ENCODE assay signal across 8 cellular contexts in genomic region chr3:151086484-151087456, GRCh38. TPM values are rescaled to one million over a fixed set of nuclear protein-coding genes. Genes with fewer than 3 reads are reported as not detected.
DNase-seq lines count a peak whose midpoint lies in the region; ATAC-seq and TF ChIP-seq lines count a peak whose summit lies in the region.

No MANE protein-coding gene starts in this region.

- H3K36me3 Mint-ChIP-seq in HFFc6 (ENCODE audit: low read depth): no peaks in the 10 kb centered on the region

- H3K27ac Mint-ChIP-seq in HFFc6: no peak overlapping the region

- H3K4me1 Mint-ChIP-seq in HFFc6 (ENCODE audit: low read depth): peaks cover 10% of the 10 kb centered on the region

- peak; percentile 66 for TF ChIP-seq CTCF in HFFc6 (IDR thresholded peaks at IDR 0.05)
- peak; percentile 14 to 53 (median 20) for TF ChIP-seq CTCF in ascending aorta (IDR thresholded peaks at IDR 0.05)
- TF ChIP-seq CTCF in uterus (IDR thresholded peaks at IDR 0.05): peak; percentile 37 to 61 (median 41)

- no peaks in the 10 kb centered on the region for H3K4me1 ChIP-seq in ascending aorta
- no peaks in the 10 kb centered on the region for H3K4me1 ChIP-seq in right cardiac atrium (ENCODE audit: control insufficient read depth, insufficient read depth, low read length)
- no peaks in the 10 kb centered on the region for H3K4me1 ChIP-seq in uterus

- intact Hi-C loops in ascending aorta (cut with DNase I): loop anchor here (2.0 to 10.0 kb wide), 2 partner anchors 60 to 362 kb away; no protein-coding TSS in a partner anchor
- intact Hi-C loops in right cardiac atrium (cut with DNase I): no loop called here
- intact Hi-C loops in uterus (cut with DNase I; ENCODE audit: low total_unique reads): no loop called here

- TF ChIP-seq POLR2A in uterus (IDR thresholded peaks at IDR 0.05): peak in 1 of 2 donors; percentile 10

- ATAC-seq in right cardiac atrium: peak; percentile 90 to 93

- H3K4me3 Mint-ChIP-seq in HFFc6: peak overlapping the region; percentile 88

- peaks cover 27% of the 10 kb centered on the region for H3K27me3 Mint-ChIP-seq in HFFc6 (ENCODE audit: insufficient read depth)

- H3K27ac ChIP-seq in ascending aorta (peak overlapping the region in 1 of 2 donors; percentile 62), right cardiac atrium (ENCODE audit: low read length) (no peak overlapping the region), uterus (peak overlapping the region; percentile 62 to 68)

- H3K36me3 ChIP-seq in ascending aorta (no peaks in the 10 kb centered on the region), uterus (no peaks in the 10 kb centered on the region)

- H3K4me3 ChIP-seq in ascending aorta (peak overlapping the region; percentile 65 to 67), right cardiac atrium (ENCODE audit: low read length) (peak overlapping the region; percentile 93), uterus (peak overlapping the region; percentile 53 to 61)

- DNase-seq in GM04503 (ENCODE audit: low read depth) (peak; percentile 30), HFFc6 (peak; percentile 89), NCI-H1048 (lab: John Stamatoyannopoulos, UW) (peak; percentile 26), T-helper 1 cell (peak; percentile 23 to 83 (median 46)), ascending aorta (ENCODE audit: low spot score in 2 of 2) (peak in 1 of 2 donors; percentile 82), right cardiac atrium (peak; percentile 75 to 90 (median 85)), pulmonary artery endothelial cell (ENCODE audit: low read depth, low spot score) (peak; percentile 46), uterus (peak; percentile 68 to 72)

- no peaks in the 10 kb centered on the region for H3K9me3 ChIP-seq in ascending aorta
- no peaks in the 10 kb centered on the region for H3K9me3 ChIP-seq in right cardiac atrium (ENCODE audit: control insufficient read depth, low read length)
- H3K9me3 ChIP-seq in uterus: no peaks in the 10 kb centered on the region

- WGBS in right cardiac atrium: 4% methylated on average over 81 of the region's 81 CpGs

- H3K27me3 ChIP-seq in ascending aorta: no peaks in the 10 kb centered on the region
- H3K27me3 ChIP-seq in right cardiac atrium (ENCODE audit: control insufficient read depth, insufficient read depth): no peaks in the 10 kb centered on the region
- no peaks in the 10 kb centered on the region for H3K27me3 ChIP-seq in uterus

- H3K9me3 Mint-ChIP-seq in HFFc6: no peaks in the 10 kb centered on the region

RNA-seq across cellular contexts. Expression of gene MED12L, which starts 1.3 kb away (rescaled TPM):
- total RNA-seq in HFFc6 (2021; fragmentation: NEBNext Ultra II Directional; extraction: Animal tissue kit (Norgen Biotek cat#: 25700)): under 1 TPM in 5 of 6 experiments, not detected in 1; 0.05 to 0.64 (median 0.13) TPM
- 0.43 TPM for total RNA-seq in ascending aorta
- 1 to 10 TPM in 1 of 4 donors, under 1 TPM in 3; 0.65 to 1.2 (median 0.77) TPM for total RNA-seq in right cardiac atrium
- 0.25 TPM for polyA plus RNA-seq in right cardiac atrium
- 0.11 and 0.20 TPM in 2 replicates for total RNA-seq in pulmonary artery endothelial cell
- 10 to 100 TPM in 1 of 4 donors, 1 to 10 TPM in 1, under 1 TPM in 2; 0.51 to 12.7 (median 3.1) TPM for total RNA-seq in uterus
